1 cellular context compared by ENCODE assay signal in genomic region chr2:70381821-70382220, GRCh38.
TF ChIP-seq lines count a peak whose summit lies in the region.

No MANE protein-coding gene starts in this region.

TF ChIP-seq in A549, 52 proteins besides CTCF, POLR2A, EP300 and RAD21 (continued from another document):
- TF ChIP-seq, protein P1, sequence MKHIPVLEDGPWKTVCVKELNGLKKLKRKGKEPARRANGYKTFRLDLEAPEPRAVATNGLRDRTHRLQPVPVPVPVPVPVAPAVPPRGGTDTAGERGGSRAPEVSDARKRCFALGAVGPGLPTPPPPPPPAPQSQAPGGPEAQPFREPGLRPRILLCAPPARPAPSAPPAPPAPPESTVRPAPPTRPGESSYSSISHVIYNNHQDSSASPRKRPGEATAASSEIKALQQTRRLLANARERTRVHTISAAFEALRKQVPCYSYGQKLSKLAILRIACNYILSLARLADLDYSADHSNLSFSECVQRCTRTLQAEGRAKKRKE (CRISPR knock-in tag; IDR thresholded peaks at IDR 0.05; ENCODE audit: low read depth): no peak
- TF ChIP-seq HDAC2 (IDR thresholded peaks at IDR 0.05) (no peak), RFX5 (IDR thresholded peaks at IDR 0.05) (no peak), KDM5A (IDR thresholded peaks at IDR 0.05) (no peak), HOXB5 (CRISPR knock-in tag; IDR thresholded peaks at IDR 0.05) (no peak), ZFP36 (IDR thresholded peaks at IDR 0.05; ENCODE audit: borderline replicate concordance, partially characterized antibody) (no peak), SREBF2 (IDR thresholded peaks at IDR 0.05) (no peak), MYC (IDR thresholded peaks at IDR 0.05; ENCODE audit: borderline replicate concordance, low read length) (no peak), HOXA7 (CRISPR knock-in tag; IDR thresholded peaks at IDR 0.05) (no peak)
